ENCODE assay signal across 1 cellular context in genomic region chr19:51803529-51803928, GRCh38.
TF ChIP-seq lines count a peak whose summit lies in the region.

No MANE protein-coding gene starts in this region.

TF ChIP-seq in K562, 482 proteins besides CTCF, POLR2A, EP300 and RAD21:
- TF ChIP-seq ZKSCAN3 (CRISPR knock-in tag; IDR thresholded peaks at IDR 0.05) = no peak
- TF ChIP-seq PBX2 (CRISPR knock-in tag; IDR thresholded peaks at IDR 0.05; ENCODE audit: low read depth) = no peak
- no peak for TF ChIP-seq PBX2 (tag; conservative IDR thresholded peaks at IDR 0.05; ENCODE audit: low read depth)
- no peak for TF ChIP-seq GTF2A2 (tag; IDR thresholded peaks at IDR 0.05)
- TF ChIP-seq MTA3 (IDR thresholded peaks at IDR 0.05; ENCODE audit: borderline replicate concordance) = 0 out of 2 replicates have a peak, but pooled peaks have one; percentile 18
- 0 out of 2 replicates have a peak, but pooled peaks have one; percentile 40 for TF ChIP-seq CUX1 (CRISPR knock-in tag; IDR thresholded peaks at IDR 0.05)
- peak; percentile 33; the same call in 1 of the 2 replicates for TF ChIP-seq SMAD4 (CRISPR knock-in tag; conservative IDR thresholded peaks at IDR 0.05)
- 0 out of 2 replicates have a peak, but pooled peaks have one; percentile 35 for TF ChIP-seq ZNF197 (CRISPR knock-in tag; IDR thresholded peaks at IDR 0.05; ENCODE audit: low read depth)
- no peak for TF ChIP-seq TAF15 (IDR thresholded peaks at IDR 0.05; ENCODE audit: low read depth, low read length)
- TF ChIP-seq ZNF384 (IDR thresholded peaks at IDR 0.05; ENCODE audit: low read depth, low read length) = peak; percentile 44; the same call in 1 of the 2 replicates
- 0 out of 6 replicates have a peak, but pooled peaks of 1 of the 3 experiments have one; percentile 44 for TF ChIP-seq ZBTB11 (CRISPR knock-in tag; IDR thresholded peaks at IDR 0.05)
- TF ChIP-seq XRCC4 (IDR thresholded peaks at IDR 0.05; ENCODE audit: extremely low read depth, insufficient read depth, insufficient read length) = no peak
- peak; percentile 27; the same call in 1 of the 2 replicates for TF ChIP-seq SP1 (CRISPR knock-in tag; IDR thresholded peaks at IDR 0.05)
- TF ChIP-seq SRF (CRISPR knock-in tag; IDR thresholded peaks at IDR 0.05) = no peak
- peak; percentile 11; the same call in 1 of the 2 replicates for TF ChIP-seq JUND (IDR thresholded peaks at IDR 0.05; ENCODE audit: borderline replicate concordance, low read depth, low read length)
- TF ChIP-seq JUND (tag; IDR thresholded peaks at IDR 0.05; ENCODE audit: borderline replicate concordance, low read depth, low read length) = no peak; the same call in 2 of the 3 replicates
- TF ChIP-seq ZKSCAN8 (CRISPR knock-in tag; IDR thresholded peaks at IDR 0.05) = 0 out of 2 replicates have a peak, but pooled peaks have one; percentile 57
- 0 out of 2 replicates have a peak, but pooled peaks have one; percentile 60 for TF ChIP-seq ZNF395 (CRISPR knock-in tag; IDR thresholded peaks at IDR 0.05)
- 0 out of 2 replicates have a peak, but pooled peaks have one; percentile 48 for TF ChIP-seq ZNF592 (IDR thresholded peaks at IDR 0.05)
- peak; percentile 47 for TF ChIP-seq TCF3 (CRISPR knock-in tag; IDR thresholded peaks at IDR 0.05)
